In genomic region chr6:154425034-154425433, GRCh38 we compare ENCODE assay signal across 20 cellular contexts.
DNase-seq lines count a peak whose midpoint lies in the region; ATAC-seq and TF ChIP-seq lines count a peak whose summit lies in the region.
"Had no signal": no experiment of that assay in that cellular context is flagged by ENCODE, and none has a peak within 500 bp of the region (broad histone marks: within the 10 kb centered on the region; RNA-seq: fewer than 3 reads in every experiment).

No MANE protein-coding gene starts in this region.

- H3K9me3 Mint-ChIP-seq in neural crest cell = no peaks in the 10 kb centered on the region
- H3K9me3 Mint-ChIP-seq in endothelial cell (ENCODE audit: unreplicated experiment) = no peaks in the 10 kb centered on the region
- H3K9me3 Mint-ChIP-seq: CD4-positive, alpha-beta T cell; CD8-positive, alpha-beta memory T cell had no signal

- H3K27me3 Mint-ChIP-seq in neural crest cell (ENCODE audit: low read depth) (no peaks in the 10 kb centered on the region), endothelial cell (ENCODE audit: unreplicated experiment) (no peaks in the 10 kb centered on the region)
- H3K27me3 Mint-ChIP-seq: CD4-positive, alpha-beta T cell had no signal

- H3K4me3 Mint-ChIP-seq in neural crest cell = no peak overlapping the region
- no peak overlapping the region for H3K4me3 Mint-ChIP-seq in endothelial cell (ENCODE audit: unreplicated experiment)
- H3K4me3 Mint-ChIP-seq: CD14-positive monocyte; CD4-positive, alpha-beta T cell; CD8-positive, alpha-beta memory T cell; GM23338; H9 had no signal

- peaks cover 26% of the 10 kb centered on the region for H3K36me3 Mint-ChIP-seq in neural crest cell (ENCODE audit: low read depth)
- H3K36me3 Mint-ChIP-seq in endothelial cell (ENCODE audit: low read depth, unreplicated experiment) = peaks cover 25% of the 10 kb centered on the region
- H3K36me3 Mint-ChIP-seq: CD8-positive, alpha-beta memory T cell had no signal

- TF ChIP-seq CTCF in neural crest cell (conservative IDR thresholded peaks at IDR 0.05) (no peak), endothelial cell (IDR thresholded peaks at IDR 0.05; ENCODE audit: unreplicated experiment) (no peak)

- H3K4me1 Mint-ChIP-seq in neural crest cell (peaks cover 18% of the 10 kb centered on the region), endothelial cell (ENCODE audit: unreplicated experiment) (peaks cover 9% of the 10 kb centered on the region)
- H3K4me1 Mint-ChIP-seq: CD14-positive monocyte; CD8-positive, alpha-beta memory T cell; GM23338; H9 had no signal

- H3K27ac Mint-ChIP-seq in neural crest cell (ENCODE audit: unreplicated experiment) (peak overlapping the region; percentile 10), endothelial cell (ENCODE audit: unreplicated experiment) (no peak overlapping the region)
- H3K27ac Mint-ChIP-seq: CD14-positive monocyte; CD4-positive, alpha-beta T cell; CD8-positive, alpha-beta memory T cell; GM23338 had no signal

- ATAC-seq in SK-N-SH treated with all-trans-retinoic acid at 6 μM for 48 hours (no peak), GM21528 (IDR thresholded peaks at IDR 0.05; ENCODE audit: low FRiP score, unreplicated experiment) (no peak), GM21360 (IDR thresholded peaks at IDR 0.05; ENCODE audit: unreplicated experiment) (no peak)
- ATAC-seq: A549, GM23338, HCT116 had no signal

- peak; percentile 75 for DNase-seq in NCI-H82 (lab: John Stamatoyannopoulos, UW)
- DNase-seq in neural crest cell (ENCODE audit: low read depth, low spot score) = no peak
- DNase-seq in endothelial cell (ENCODE audit: low spot score) = no peak
- DNase-seq: 8988T; ACHN; AML-193; BE2C; Calu3; CD4-positive, alpha-beta T cell; CD8-positive, alpha-beta memory T cell; DMS53; DND-41; H9 had no signal

TF ChIP-seq in SK-N-SH treated with all-trans-retinoic acid at 6 μM for 48 hours, 23 proteins besides CTCF, POLR2A, EP300 and RAD21:
- TF ChIP-seq TCF4 (CRISPR knock-in tag; IDR thresholded peaks at IDR 0.05; ENCODE audit: borderline replicate concordance) (peak; percentile 40; the same call in 1 of the 2 replicates), ISL1 (CRISPR knock-in tag; IDR thresholded peaks at IDR 0.05) (no peak), RARB (CRISPR knock-in tag; IDR thresholded peaks at IDR 0.05) (no peak)
